In the genomic region with DNA sequence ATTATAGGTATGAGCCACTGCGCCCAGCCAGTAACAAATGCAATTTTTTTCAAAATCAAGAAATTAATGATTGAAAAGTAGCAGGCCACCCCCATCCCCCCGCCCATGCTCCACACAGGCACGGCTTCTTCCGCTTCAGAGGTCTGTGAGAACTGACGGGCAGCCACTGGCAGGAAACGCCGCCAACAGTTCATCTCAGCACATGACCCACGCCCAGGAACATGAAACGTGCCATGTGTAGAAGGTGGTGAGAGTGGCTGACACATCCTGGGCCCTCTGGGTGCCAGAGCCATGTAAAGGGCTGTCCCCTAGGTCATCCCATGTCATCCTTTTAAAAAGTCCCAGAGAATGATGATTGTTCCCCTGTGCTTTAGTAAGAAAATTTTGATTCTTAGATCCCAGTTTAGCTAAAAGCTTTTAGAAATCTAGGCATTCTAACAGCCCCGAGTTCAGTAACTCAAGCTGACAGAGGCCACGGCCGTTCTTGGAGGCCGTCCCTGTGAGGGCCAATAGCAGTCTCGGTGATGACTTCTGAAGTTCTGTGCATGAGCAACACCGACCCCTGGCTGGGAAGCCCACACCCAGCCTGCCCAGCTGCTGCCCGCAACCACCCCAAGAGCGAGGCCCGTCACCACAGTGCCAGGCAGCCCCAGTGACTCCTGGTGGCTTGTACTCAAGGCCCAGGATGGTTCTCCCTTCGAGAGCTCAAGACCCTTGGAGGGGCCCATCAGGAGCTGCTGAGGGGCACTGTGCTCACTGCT, we compare ENCODE assay signal across 9 cellular contexts. TPM values are rescaled to one million over a fixed set of nuclear protein-coding genes. Genes with fewer than 3 reads are reported as not detected.
DNase-seq lines count a peak whose midpoint lies in the region; ATAC-seq and TF ChIP-seq lines count a peak whose summit lies in the region.
"Had no signal": no experiment of that assay in that cellular context is flagged by ENCODE, and none has a peak within 500 bp of the region (broad histone marks: within the 10 kb centered on the region; RNA-seq: fewer than 3 reads in every experiment).

No MANE protein-coding gene starts in this region.

- H3K36me3 Mint-ChIP-seq in immature natural killer cell (peaks cover 11 to 41% (median 20%) of the 10 kb centered on the region in 3 donors), progenitor cell of endocrine pancreas (ENCODE audit: insufficient read depth) (peaks cover 19% of the 10 kb centered on the region)

- peak overlapping the region; percentile 90 to 100 (median 97) for H3K27ac Mint-ChIP-seq in immature natural killer cell
- H3K27ac Mint-ChIP-seq in progenitor cell of endocrine pancreas, result no peak overlapping the region

- H3K4me1 Mint-ChIP-seq in immature natural killer cell (peaks cover 56 to 57% of the 10 kb centered on the region in 2 donors), progenitor cell of endocrine pancreas (ENCODE audit: low read depth) (no peaks in the 10 kb centered on the region)

- no peak for TF ChIP-seq CTCF in progenitor cell of endocrine pancreas (IDR thresholded peaks at IDR 0.05; ENCODE audit: unreplicated experiment)

- no peak for ATAC-seq in GM19397 (IDR thresholded peaks at IDR 0.05; ENCODE audit: unreplicated experiment)

- H3K27me3 Mint-ChIP-seq in immature natural killer cell (ENCODE audit: low read depth in 3 of 3) (peaks cover 0 to 13% (median 6%) of the 10 kb centered on the region in 3 donors), progenitor cell of endocrine pancreas (peaks cover 4% of the 10 kb centered on the region)

- H3K9me3 Mint-ChIP-seq in immature natural killer cell, result no peaks in the 10 kb centered on the region
- H3K9me3 Mint-ChIP-seq in progenitor cell of endocrine pancreas (ENCODE audit: low read depth), result no peaks in the 10 kb centered on the region

- peak overlapping the region; percentile 61 to 80 (median 73) for H3K4me3 Mint-ChIP-seq in immature natural killer cell
- H3K4me3 Mint-ChIP-seq in progenitor cell of endocrine pancreas (ENCODE audit: low read depth), result no peak overlapping the region

- DNase-seq in NAMALWA (ENCODE audit: low spot score), result peak; percentile 76
- DNase-seq in activated CD8-positive, alpha-beta memory T cell treated with anti-CD3 and anti-CD28 coated beads, Interleukin-2, amount 50 U/mL, for 1 hour (ENCODE audit: extremely low read depth), result peak; percentile 26
- peak; percentile 77 to 85 (median 82) for DNase-seq in immature natural killer cell
- peak; percentile 23 to 40 for DNase-seq in stimulated activated CD8-positive, alpha-beta memory T cell treated with anti-CD3 and anti-CD28 coated beads, Interleukin-4, amount 100 ng/mL, for 1 hour (ENCODE audit: low read depth in 2 of 2, low spot score in 1 of 2)
- no peak for DNase-seq in NCI-H1930 (lab: John Stamatoyannopoulos, UW)
- DNase-seq in ureter (ENCODE audit: low spot score), result no peak
- DNase-seq in progenitor cell of endocrine pancreas (ENCODE audit: low spot score, unreplicated experiment), result no peak
- DNase-seq: left ventricle myocardium inferior had no signal

RNA-seq across cellular contexts. Expression of gene KLHDC4, which starts 52.1 kb away (rescaled TPM):
- polyA plus RNA-seq in immature natural killer cell, result 10 to 100 TPM; 52.0 to 70.0 (median 61.0) TPM
- 63.2 TPM for total RNA-seq in ureter
- 58.8 and 68.7 TPM in 2 replicates for total RNA-seq in progenitor cell of endocrine pancreas

Comparison
In these comparisons a context has a peak if more than half of its experiments do, and no peak if none do; other contexts are left out.
1. DNase-seq: peak in NAMALWA (single experiment), activated CD8-positive, alpha-beta memory T cell treated with anti-CD3 and anti-CD28 coated beads, Interleukin-2, amount 50 U/mL, for 1 hour (single experiment), immature natural killer cell (3 of 3) and stimulated activated CD8-positive, alpha-beta memory T cell treated with anti-CD3 and anti-CD28 coated beads, Interleukin-4, amount 100 ng/mL, for 1 hour (2 of 2); none in NCI-H1930 (0 of 2), ureter (single experiment) and progenitor cell of endocrine pancreas (single experiment).